ENCODE assay signal across 2 cellular contexts in the genomic region with DNA sequence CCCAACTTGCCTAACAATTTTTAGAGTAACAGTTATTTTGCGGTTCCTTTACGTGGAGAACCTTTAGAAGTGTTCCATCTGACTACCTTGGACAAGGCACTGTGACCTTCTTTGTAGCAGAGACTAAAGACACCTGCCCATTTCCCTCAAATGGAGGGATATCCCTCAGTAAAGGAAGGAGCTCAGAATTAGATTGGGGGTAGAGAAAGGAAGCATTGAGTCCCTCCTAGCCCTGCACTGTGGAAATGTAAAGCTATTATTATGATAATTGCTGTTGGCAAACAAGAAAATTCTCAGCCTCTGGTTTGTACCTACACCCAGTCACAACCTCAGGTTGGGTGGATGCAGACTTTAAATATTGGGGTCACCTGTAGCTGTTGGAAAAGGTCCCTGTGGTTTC.
TF ChIP-seq lines count a peak whose summit lies in the region.

No MANE protein-coding gene starts in this region.

TF ChIP-seq in HCT116, 20 proteins besides CTCF, POLR2A, EP300 and RAD21 (continued from another document):
- TF ChIP-seq, protein P1, sequence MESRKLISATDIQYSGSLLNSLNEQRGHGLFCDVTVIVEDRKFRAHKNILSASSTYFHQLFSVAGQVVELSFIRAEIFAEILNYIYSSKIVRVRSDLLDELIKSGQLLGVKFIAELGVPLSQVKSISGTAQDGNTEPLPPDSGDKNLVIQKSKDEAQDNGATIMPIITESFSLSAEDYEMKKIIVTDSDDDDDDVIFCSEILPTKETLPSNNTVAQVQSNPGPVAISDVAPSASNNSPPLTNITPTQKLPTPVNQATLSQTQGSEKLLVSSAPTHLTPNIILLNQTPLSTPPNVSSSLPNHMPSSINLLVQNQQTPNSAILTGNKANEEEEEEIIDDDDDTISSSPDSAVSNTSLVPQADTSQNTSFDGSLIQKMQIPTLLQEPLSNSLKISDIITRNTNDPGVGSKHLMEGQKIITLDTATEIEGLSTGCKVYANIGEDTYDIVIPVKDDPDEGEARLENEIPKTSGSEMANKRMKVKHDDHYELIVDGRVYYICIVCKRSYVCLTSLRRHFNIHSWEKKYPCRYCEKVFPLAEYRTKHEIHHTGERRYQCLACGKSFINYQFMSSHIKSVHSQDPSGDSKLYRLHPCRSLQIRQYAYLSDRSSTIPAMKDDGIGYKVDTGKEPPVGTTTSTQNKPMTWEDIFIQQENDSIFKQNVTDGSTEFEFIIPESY (IDR thresholded peaks at IDR 0.05; ENCODE audit: extremely low read depth, insufficient replicate concordance, low read length): no peak
- TF ChIP-seq, protein P2, sequence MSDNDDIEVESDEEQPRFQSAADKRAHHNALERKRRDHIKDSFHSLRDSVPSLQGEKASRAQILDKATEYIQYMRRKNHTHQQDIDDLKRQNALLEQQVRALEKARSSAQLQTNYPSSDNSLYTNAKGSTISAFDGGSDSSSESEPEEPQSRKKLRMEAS (IDR thresholded peaks at IDR 0.05): no peak
- TF ChIP-seq EZH2phosphoT487 (IDR thresholded peaks at IDR 0.05; ENCODE audit: borderline replicate concordance): no peak
- no peak for TF ChIP-seq ATF3 (IDR thresholded peaks at IDR 0.05)
- no peak for TF ChIP-seq CEBPB (IDR thresholded peaks at IDR 0.05; ENCODE audit: low read depth)
- TF ChIP-seq CBX3 (IDR thresholded peaks at IDR 0.05; ENCODE audit: low read depth): no peak
- TF ChIP-seq, protein P3, sequence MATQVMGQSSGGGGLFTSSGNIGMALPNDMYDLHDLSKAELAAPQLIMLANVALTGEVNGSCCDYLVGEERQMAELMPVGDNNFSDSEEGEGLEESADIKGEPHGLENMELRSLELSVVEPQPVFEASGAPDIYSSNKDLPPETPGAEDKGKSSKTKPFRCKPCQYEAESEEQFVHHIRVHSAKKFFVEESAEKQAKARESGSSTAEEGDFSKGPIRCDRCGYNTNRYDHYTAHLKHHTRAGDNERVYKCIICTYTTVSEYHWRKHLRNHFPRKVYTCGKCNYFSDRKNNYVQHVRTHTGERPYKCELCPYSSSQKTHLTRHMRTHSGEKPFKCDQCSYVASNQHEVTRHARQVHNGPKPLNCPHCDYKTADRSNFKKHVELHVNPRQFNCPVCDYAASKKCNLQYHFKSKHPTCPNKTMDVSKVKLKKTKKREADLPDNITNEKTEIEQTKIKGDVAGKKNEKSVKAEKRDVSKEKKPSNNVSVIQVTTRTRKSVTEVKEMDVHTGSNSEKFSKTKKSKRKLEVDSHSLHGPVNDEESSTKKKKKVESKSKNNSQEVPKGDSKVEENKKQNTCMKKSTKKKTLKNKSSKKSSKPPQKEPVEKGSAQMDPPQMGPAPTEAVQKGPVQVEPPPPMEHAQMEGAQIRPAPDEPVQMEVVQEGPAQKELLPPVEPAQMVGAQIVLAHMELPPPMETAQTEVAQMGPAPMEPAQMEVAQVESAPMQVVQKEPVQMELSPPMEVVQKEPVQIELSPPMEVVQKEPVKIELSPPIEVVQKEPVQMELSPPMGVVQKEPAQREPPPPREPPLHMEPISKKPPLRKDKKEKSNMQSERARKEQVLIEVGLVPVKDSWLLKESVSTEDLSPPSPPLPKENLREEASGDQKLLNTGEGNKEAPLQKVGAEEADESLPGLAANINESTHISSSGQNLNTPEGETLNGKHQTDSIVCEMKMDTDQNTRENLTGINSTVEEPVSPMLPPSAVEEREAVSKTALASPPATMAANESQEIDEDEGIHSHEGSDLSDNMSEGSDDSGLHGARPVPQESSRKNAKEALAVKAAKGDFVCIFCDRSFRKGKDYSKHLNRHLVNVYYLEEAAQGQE (IDR thresholded peaks at IDR 0.05; ENCODE audit: low read depth): no peak
- no peak for TF ChIP-seq EGR1 (IDR thresholded peaks at IDR 0.05; ENCODE audit: low read depth)
- TF ChIP-seq POLR2AphosphoS5 (IDR thresholded peaks at IDR 0.05; ENCODE audit: low read depth, low read length): no peak
- TF ChIP-seq ELF1 (IDR thresholded peaks at IDR 0.05; ENCODE audit: borderline replicate concordance, low read depth): no peak
- no peak for TF ChIP-seq YY1 (IDR thresholded peaks at IDR 0.05; ENCODE audit: extremely low read depth, insufficient replicate concordance, low read depth, low read length)
- TF ChIP-seq SRF (IDR thresholded peaks at IDR 0.05; ENCODE audit: low read depth): no peak
- TF ChIP-seq EZH2 (IDR thresholded peaks at IDR 0.05): no peak
- TF ChIP-seq ZFX (IDR thresholded peaks at IDR 0.05): no peak
- no peak for TF ChIP-seq SP1 (IDR thresholded peaks at IDR 0.05; ENCODE audit: low read depth)
- no peak for TF ChIP-seq SIN3A (IDR thresholded peaks at IDR 0.05; ENCODE audit: low read depth)
- no peak for TF ChIP-seq JUND (IDR thresholded peaks at IDR 0.05)
- TF ChIP-seq FOSL1 (IDR thresholded peaks at IDR 0.05; ENCODE audit: low read depth): no peak

TF ChIP-seq in WTC11, 78 proteins besides CTCF, POLR2A, EP300 and RAD21 (continued from another document):
- TF ChIP-seq ATF6 (CRISPR knock-in tag; IDR thresholded peaks at IDR 0.05): no peak
- no peak for TF ChIP-seq GABPB1 (CRISPR knock-in tag; IDR thresholded peaks at IDR 0.05)
- 0 out of 2 replicates have a peak, but pooled peaks have one; percentile 5 for TF ChIP-seq EMX1 (CRISPR knock-in tag; IDR thresholded peaks at IDR 0.05)
- no peak for TF ChIP-seq CREM (CRISPR knock-in tag; IDR thresholded peaks at IDR 0.05)
- TF ChIP-seq CREB1 (CRISPR knock-in tag; IDR thresholded peaks at IDR 0.05): no peak
- TF ChIP-seq AFF4 (CRISPR knock-in tag; IDR thresholded peaks at IDR 0.05; ENCODE audit: borderline replicate concordance): no peak
TF ChIP-seq in WTC11: peak in this region for 1.
